ENCODE assay signal across 8 cellular contexts in the genomic region with DNA sequence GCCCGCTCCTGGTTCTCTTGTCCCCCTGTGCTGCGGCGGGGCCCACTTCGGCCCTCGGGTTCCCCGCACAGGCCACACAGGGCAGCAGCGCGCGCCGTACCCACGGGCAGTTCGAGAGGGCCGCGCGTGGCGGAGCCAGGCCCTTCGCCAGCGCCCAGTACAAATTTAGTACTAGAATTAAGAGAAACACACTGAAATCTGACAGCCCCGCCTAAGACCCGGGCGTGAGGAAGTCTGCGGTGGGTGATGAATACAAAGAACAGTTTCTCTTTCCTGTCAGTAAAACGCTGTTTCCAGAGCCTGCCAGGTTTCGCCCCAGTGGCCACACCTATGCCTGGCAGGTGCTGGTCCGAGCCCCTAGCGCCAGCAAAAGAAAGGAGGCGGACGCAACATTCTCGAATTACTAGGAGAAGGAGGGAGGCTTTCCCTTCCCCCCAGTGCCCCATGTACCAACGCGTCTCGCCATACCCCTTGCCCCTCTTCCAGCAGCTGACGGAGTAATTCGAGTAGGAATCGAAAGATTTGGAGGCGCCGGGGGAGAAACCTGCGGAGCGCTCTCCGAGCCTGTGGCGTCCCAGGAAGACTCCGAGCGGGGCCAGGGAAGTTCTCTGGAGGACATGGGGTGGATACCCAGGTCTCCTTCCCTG. TPM values are rescaled to one million over a fixed set of nuclear protein-coding genes. Genes with fewer than 3 reads are reported as not detected.
DNase-seq lines count a peak whose midpoint lies in the region; ATAC-seq lines count a peak whose summit lies in the region.

No MANE protein-coding gene starts in this region.

- peak; percentile 41 for ATAC-seq in HG03097 (IDR thresholded peaks at IDR 0.05; ENCODE audit: low FRiP score, unreplicated experiment)

- no peak overlapping the region for H3K4ac ChIP-seq in mesendoderm (ENCODE audit: low read depth, low read length)

- DNase-seq in SIG-M5 treated with dmso at 0.1 percent for 504 hours (lab: John Stamatoyannopoulos, UW; ENCODE audit: unreplicated experiment) = peak; percentile 72
- no peak for DNase-seq in SIG-M5 (lab: John Stamatoyannopoulos, UW)
- DNase-seq in NCI-H2227 (lab: John Stamatoyannopoulos, UW; ENCODE audit: unreplicated experiment) = peak; percentile 55
- peak; percentile 84 for DNase-seq in activated CD4-positive, alpha-beta T cell treated with anti-CD3 and anti-CD28 coated beads, Interleukin-2, amount 50 U/mL, for 4 hours
- DNase-seq in mesendoderm = peak; percentile 93
- peak; percentile 62 to 67 for DNase-seq in stimulated activated CD8-positive, alpha-beta memory T cell treated with anti-CD3 and anti-CD28 coated beads, Interleukin-2, amount 100 ng/mL, for 1 hour (ENCODE audit: low read depth in 2 of 2)

- WGBS in ectodermal cell, 2 experiments = 8 to 9% methylated on average over 40 to 43 of the region's 43 CpGs
- WGBS in mesendoderm (ENCODE audit: extremely low coverage, insufficient coverage, low lambda C conversion rate) = no CpG with 5 or more reads among the region's 43 CpGs

- H3K9me3 ChIP-seq in ectodermal cell (ENCODE audit: control insufficient read depth, low read length) = no peaks in the 10 kb centered on the region

- peak overlapping the region; percentile 28 for H3K18ac ChIP-seq in mesendoderm (ENCODE audit: low read length)

- peak overlapping the region; percentile 83 for H3K56ac ChIP-seq in mesendoderm (ENCODE audit: low read length)

- no peak overlapping the region for H3K23ac ChIP-seq in mesendoderm (ENCODE audit: low read length)

- peak overlapping the region; percentile 46 for H3K9ac ChIP-seq in mesendoderm (ENCODE audit: low read length)

- no peak overlapping the region for H2BK15ac ChIP-seq in mesendoderm (replicated peaks; ENCODE audit: low read depth)

- no peak overlapping the region for H2BK120ac ChIP-seq in mesendoderm (ENCODE audit: low read depth, low read length)

- no peak overlapping the region for H2AK5ac ChIP-seq in mesendoderm (ENCODE audit: low read length)

- no peak overlapping the region for H4K8ac ChIP-seq in mesendoderm (ENCODE audit: low read depth, low read length)

- H2BK5ac ChIP-seq in mesendoderm (ENCODE audit: low read length) = no peak overlapping the region

- peaks cover 2% of the 10 kb centered on the region for H3K79me1 ChIP-seq in mesendoderm (ENCODE audit: low read length)

- H3K27me3 ChIP-seq in ectodermal cell (ENCODE audit: control insufficient read depth, insufficient read depth, low read length, poor library complexity, severe bottlenecking) (peaks cover 6% of the 10 kb centered on the region), mesendoderm (ENCODE audit: insufficient read depth, low read length, poor library complexity) (no peaks in the 10 kb centered on the region)

- H3K4me3 ChIP-seq in ectodermal cell (ENCODE audit: insufficient read depth, low read depth, low read length) (peak overlapping the region; percentile 68), mesendoderm (ENCODE audit: low read length) (peak overlapping the region; percentile 63)

- H3K4me1 ChIP-seq in ectodermal cell (ENCODE audit: control insufficient read depth, insufficient read depth, low read length) (peaks cover 11% of the 10 kb centered on the region), mesendoderm (ENCODE audit: control insufficient read depth, low read depth, low read length) (no peaks in the 10 kb centered on the region)

- H3K27ac ChIP-seq in ectodermal cell (ENCODE audit: insufficient read depth, low read depth, low read length, poor library complexity, severe bottlenecking) = no peak overlapping the region
- H3K27ac ChIP-seq in mesendoderm (ENCODE audit: low read depth, low read length) = no peak overlapping the region

- peak overlapping the region; percentile 73 for H3K4me2 ChIP-seq in mesendoderm (ENCODE audit: low read length)

- H3K79me2 ChIP-seq in mesendoderm (ENCODE audit: control insufficient read depth, insufficient read depth, low read length) = no peaks in the 10 kb centered on the region

- H4K5ac ChIP-seq in mesendoderm (ENCODE audit: low read length) = no peak overlapping the region

- H3K36me3 ChIP-seq in ectodermal cell (ENCODE audit: control insufficient read depth, insufficient read depth, low read length) (no peaks in the 10 kb centered on the region), mesendoderm (ENCODE audit: control insufficient read depth, insufficient read depth, low read length) (no peaks in the 10 kb centered on the region)

RNA-seq across cellular contexts. Expression of gene SLFN5, which starts 0.6 kb away (rescaled TPM):
- 7.8 TPM for polyA plus RNA-seq in ectodermal cell (2013, experiment 1 of 4)
- 9.5 TPM for polyA plus RNA-seq in ectodermal cell (2013, experiment 2 of 4)
- 4.9 TPM for polyA plus RNA-seq in ectodermal cell (2013, experiment 3 of 4)
- polyA plus RNA-seq in ectodermal cell (2013, experiment 4 of 4) = 5.8 TPM
- polyA plus RNA-seq in mesendoderm (2013, experiment 1 of 2) = 2.3 TPM
- polyA plus RNA-seq in mesendoderm (2013, experiment 2 of 2) = 2.0 TPM

RNA-seq across cellular contexts. Expression of gene SLC35G3, which starts 48.1 kb away (rescaled TPM):
- not detected for polyA plus RNA-seq in ectodermal cell (2013, experiment 1 of 4)
- polyA plus RNA-seq in ectodermal cell (2013, experiment 2 of 4) = not detected
- polyA plus RNA-seq in ectodermal cell (2013, experiment 3 of 4) = not detected
- not detected for polyA plus RNA-seq in ectodermal cell (2013, experiment 4 of 4)
- not detected for polyA plus RNA-seq in mesendoderm (2013, experiment 1 of 2)
- not detected for polyA plus RNA-seq in mesendoderm (2013, experiment 2 of 2)
